Comparison of ENCODE assay signal across 12 cellular contexts in the genomic region with DNA sequence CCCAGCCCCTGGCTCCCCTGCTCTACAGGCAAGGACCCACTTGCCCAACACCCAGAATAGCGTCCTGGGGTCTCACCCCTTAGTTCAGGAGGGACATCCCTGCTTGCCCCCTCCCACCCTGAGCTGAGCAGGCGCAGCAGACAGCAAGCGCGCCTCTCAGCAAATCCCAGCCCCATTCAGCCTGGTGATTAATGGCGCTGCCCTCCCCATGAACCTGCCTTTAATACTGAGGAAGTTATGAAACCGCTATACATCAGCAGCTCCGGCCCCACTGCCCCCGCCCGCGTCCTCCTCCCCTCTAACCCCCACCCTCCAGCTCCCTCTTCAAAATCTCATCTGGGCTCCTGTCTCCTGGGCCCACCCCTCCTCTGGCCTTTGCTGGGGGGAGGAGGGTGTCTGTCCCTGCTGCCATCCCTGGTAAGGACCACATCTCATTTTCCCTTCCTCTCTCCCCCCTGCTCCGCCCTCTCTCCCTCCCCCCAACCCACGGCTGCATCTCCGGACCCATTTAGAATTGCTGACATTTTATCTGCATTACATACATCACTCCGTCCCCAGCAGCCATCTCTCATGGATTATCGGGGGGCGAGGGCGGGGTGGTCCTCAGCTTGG. TPM values are rescaled to one million over a fixed set of nuclear protein-coding genes. Genes with fewer than 3 reads are reported as not detected.
DNase-seq lines count a peak whose midpoint lies in the region; ATAC-seq and TF ChIP-seq lines count a peak whose summit lies in the region.
"Had no signal": no experiment of that assay in that cellular context is flagged by ENCODE, and none has a peak within 500 bp of the region (broad histone marks: within the 10 kb centered on the region; RNA-seq: fewer than 3 reads in every experiment).

No MANE protein-coding gene starts in this region.

- H3K27ac Mint-ChIP-seq in memory B cell, result peak overlapping the region; percentile 64
- no peak overlapping the region for H3K27ac Mint-ChIP-seq in activated CD8-positive, alpha-beta memory T cell treated with anti-CD3 and anti-CD28 coated beads, Interleukin-2, amount 10 ng/mL, durations not matched to agents 7 days and 5 days
- H3K27ac Mint-ChIP-seq in CD4-positive, alpha-beta memory T cell, result peak overlapping the region in 1 of 7 donors; percentile 35
- H3K27ac Mint-ChIP-seq: CD4-positive, alpha-beta T cell had no signal

- CTCF ChIA-PET in activated CD8-positive, alpha-beta memory T cell treated with anti-CD3 and anti-CD28 coated beads, Interleukin-2, amount 10 ng/mL, durations not matched to agents 7 days and 5 days (lab: Charles Lee), result interaction anchor here (0.9 to 10.9 kb wide), 7 partner anchors 11 to 190 kb away, joined by 3 to 229 read pairs (median 4); a partner anchor contains a TSS
- CTCF ChIA-PET in CD4-positive, alpha-beta memory T cell (lab: Charles Lee; ENCODE audit: partially characterized antibody), result interaction anchor here (1.7 to 7.9 kb wide), 2 partner anchors 12 to 190 kb away, joined by 13 to 109 read pairs; a partner anchor contains a TSS

- H3K9me3 ChIP-seq in Loucy (ENCODE audit: insufficient read depth, low read depth, low read length), result no peaks in the 10 kb centered on the region
- no peaks in the 10 kb centered on the region for H3K9me3 ChIP-seq in CD4-positive, alpha-beta memory T cell (ENCODE audit: control insufficient read depth in 1 of 2, low read length in 2 of 2)
- H3K9me3 ChIP-seq: suprapubic skin had no signal

- H3K27ac ChIP-seq in CD4-positive, alpha-beta memory T cell (ENCODE audit: low read depth, low read length), result no peak overlapping the region
- H3K27ac ChIP-seq: suprapubic skin had no signal

- intact Hi-C loops in CD4-positive, alpha-beta memory T cell (cut with micrococcal nuclease), result no loop called here

- H3K9me2 ChIP-seq in Loucy (replicated peaks; ENCODE audit: low read depth, low read length), result no peaks in the 10 kb centered on the region

- H4K20me1 ChIP-seq in Loucy (ENCODE audit: insufficient read depth, low read length, poor library complexity, severe bottlenecking), result no peaks in the 10 kb centered on the region

- peak; percentile 54 for ATAC-seq in memory B cell (ENCODE audit: low read depth)
- ATAC-seq in activated CD8-positive, alpha-beta memory T cell treated with anti-CD3 and anti-CD28 coated beads, Interleukin-2, amount 10 ng/mL, durations not matched to agents 7 days and 5 days, result no peak

- peaks cover 35% of the 10 kb centered on the region for H3K4me1 Mint-ChIP-seq in memory B cell
- peaks cover 3% of the 10 kb centered on the region for H3K4me1 Mint-ChIP-seq in activated CD8-positive, alpha-beta memory T cell treated with anti-CD3 and anti-CD28 coated beads, Interleukin-2, amount 10 ng/mL, durations not matched to agents 7 days and 5 days
- peaks cover 4 to 27% (median 8%) of the 10 kb centered on the region in 4 donors for H3K4me1 Mint-ChIP-seq in CD4-positive, alpha-beta memory T cell

- peak overlapping the region; percentile 80 for H3K4me2 ChIP-seq in Loucy (ENCODE audit: low read depth, low read length, poor library complexity, severe bottlenecking)

- H3K9me3 Mint-ChIP-seq in memory B cell, result no peaks in the 10 kb centered on the region
- H3K9me3 Mint-ChIP-seq in activated CD8-positive, alpha-beta memory T cell treated with anti-CD3 and anti-CD28 coated beads, Interleukin-2, amount 10 ng/mL, durations not matched to agents 7 days and 5 days (ENCODE audit: low read depth), result no peaks in the 10 kb centered on the region
- no peaks in the 10 kb centered on the region for H3K9me3 Mint-ChIP-seq in CD4-positive, alpha-beta memory T cell
- H3K9me3 Mint-ChIP-seq: CD4-positive, alpha-beta T cell had no signal

- H3K4me1 ChIP-seq in Loucy (ENCODE audit: insufficient read depth, low read length, poor library complexity, severe bottlenecking), result peaks cover 42% of the 10 kb centered on the region
- H3K4me1 ChIP-seq in CD4-positive, alpha-beta memory T cell (ENCODE audit: insufficient read depth, low read length), result peaks cover 11% of the 10 kb centered on the region

- H2AFZ ChIP-seq in Loucy (ENCODE audit: low read length), result peak overlapping the region; percentile 71; the same call in 1 of the 2 replicates

- DNase-seq in AML-193 (lab: John Stamatoyannopoulos, UW) (peak; percentile 75 to 84), UCSD-AML1 (lab: John Stamatoyannopoulos, UW; ENCODE audit: unreplicated experiment) (peak; percentile 47), memory B cell (ENCODE audit: low spot score in 2 of 2) (peak in 1 of 2 donors; percentile 12), hepatic stellate cell (ENCODE audit: low spot score) (no peak), 8988T (no peak)
- no peak for DNase-seq in activated CD8-positive, alpha-beta memory T cell treated with anti-CD3 and anti-CD28 coated beads, Interleukin-2, amount 10 ng/mL, durations not matched to agents 7 days and 5 days
- no peak for DNase-seq in CD4-positive, alpha-beta memory T cell
- DNase-seq: CD4-positive, alpha-beta T cell; central memory CD4-positive, alpha-beta T cell had no signal

- peak overlapping the region; percentile 21 for H3K9ac ChIP-seq in Loucy (ENCODE audit: low read depth, low read length, poor library complexity, severe bottlenecking)

- no peaks in the 10 kb centered on the region for H3K27me3 ChIP-seq in Loucy (ENCODE audit: insufficient read depth, low read length, poor library complexity, severe bottlenecking)
- H3K27me3 ChIP-seq in CD4-positive, alpha-beta memory T cell (ENCODE audit: insufficient read depth, low read length), result peaks cover 34% of the 10 kb centered on the region

- peaks cover 27% of the 10 kb centered on the region for H3K27me3 Mint-ChIP-seq in memory B cell
- H3K27me3 Mint-ChIP-seq in activated CD8-positive, alpha-beta memory T cell treated with anti-CD3 and anti-CD28 coated beads, Interleukin-2, amount 10 ng/mL, durations not matched to agents 7 days and 5 days, result peaks cover 76% of the 10 kb centered on the region
- peaks cover 44 to 61% of the 10 kb centered on the region in 2 donors for H3K27me3 Mint-ChIP-seq in CD4-positive, alpha-beta memory T cell

- POLR2A ChIA-PET in CD4-positive, alpha-beta memory T cell (lab: Charles Lee; ENCODE audit: partially characterized antibody), result no interaction called here

- no peaks in the 10 kb centered on the region for H3K36me3 Mint-ChIP-seq in memory B cell
- H3K36me3 Mint-ChIP-seq in activated CD8-positive, alpha-beta memory T cell treated with anti-CD3 and anti-CD28 coated beads, Interleukin-2, amount 10 ng/mL, durations not matched to agents 7 days and 5 days, result no peaks in the 10 kb centered on the region
- H3K36me3 Mint-ChIP-seq in CD4-positive, alpha-beta memory T cell, result no peaks in the 10 kb centered on the region

- no peaks in the 10 kb centered on the region for H3K79me2 ChIP-seq in Loucy (ENCODE audit: insufficient read depth, low read length)

- peak overlapping the region; percentile 61 for H3K4me3 ChIP-seq in Loucy (ENCODE audit: low read length, poor library complexity, severe bottlenecking)
- no peak overlapping the region for H3K4me3 ChIP-seq in CD4-positive, alpha-beta memory T cell (ENCODE audit: low read length in 2 of 2)
- H3K4me3 ChIP-seq: skin epidermis, suprapubic skin had no signal

- no peak for TF ChIP-seq CTCF in Loucy (conservative IDR thresholded peaks at IDR 0.05; ENCODE audit: low read length)

- H3K36me3 ChIP-seq in Loucy (ENCODE audit: insufficient read depth, low read length), result no peaks in the 10 kb centered on the region
- H3K36me3 ChIP-seq in CD4-positive, alpha-beta memory T cell (ENCODE audit: insufficient read depth, low read length), result no peaks in the 10 kb centered on the region
- H3K36me3 ChIP-seq: suprapubic skin had no signal

- peak overlapping the region; percentile 71 for H3K4me3 Mint-ChIP-seq in memory B cell
- H3K4me3 Mint-ChIP-seq in activated CD8-positive, alpha-beta memory T cell treated with anti-CD3 and anti-CD28 coated beads, Interleukin-2, amount 10 ng/mL, durations not matched to agents 7 days and 5 days, result no peak overlapping the region
- H3K4me3 Mint-ChIP-seq in CD4-positive, alpha-beta memory T cell, result peak overlapping the region in 2 of 8 donors; percentile 9 to 10
- H3K4me3 Mint-ChIP-seq: CD4-positive, alpha-beta T cell had no signal

- H3F3A ChIP-seq in Loucy (ENCODE audit: low read depth), result no peaks in the 10 kb centered on the region

RNA-seq across cellular contexts. Expression of a gene that starts 7.1 kb away (rescaled TPM):
- 10 to 100 TPM; 24.1 to 27.1 TPM for total RNA-seq in activated CD8-positive, alpha-beta memory T cell treated with anti-CD3 and anti-CD28 coated beads, Interleukin-2, amount 10 ng/mL, durations not matched to agents 7 days and 5 days
- 10 to 100 TPM; 27.2 to 30.7 TPM for total RNA-seq in CD4-positive, alpha-beta memory T cell
- polyA plus RNA-seq in CD4-positive, alpha-beta memory T cell, result 10 to 100 TPM; 24.6 to 38.2 TPM

Comparison
In these comparisons a context has a peak if more than half of its experiments do, and no peak if none do; other contexts are left out.
1. DNase-seq: peak in AML-193 (2 of 2) and UCSD-AML1 (single experiment); none in hepatic stellate cell (single experiment), activated CD8-positive, alpha-beta memory T cell treated with anti-CD3 and anti-CD28 coated beads, Interleukin-2, amount 10 ng/mL, durations not matched to agents 7 days and 5 days (single experiment), 8988T (single experiment) and CD4-positive, alpha-beta memory T cell (0 of 5).